ENCODE assay signal across 19 cellular contexts in genomic region chr4:88960576-88960975, GRCh38.
DNase-seq lines count a peak whose midpoint lies in the region; TF ChIP-seq lines count a peak whose summit lies in the region.
"Had no signal": no experiment of that assay in that cellular context is flagged by ENCODE, and none has a peak within 500 bp of the region (broad histone marks: within the 10 kb centered on the region; RNA-seq: fewer than 3 reads in every experiment).

No MANE protein-coding gene starts in this region.

- H3K27ac ChIP-seq in endodermal cell (ENCODE audit: low read depth, low read length): no peak overlapping the region
- H3K27ac ChIP-seq: breast epithelium had no signal

- peak overlapping the region; percentile 54 for H3K27ac Mint-ChIP-seq in activated CD4-positive, alpha-beta T cell treated with anti-CD3 and anti-CD28 coated beads, Interleukin-2, amount 10 ng/mL, durations not matched to agents 7 days and 5 days
- peak overlapping the region; percentile 15 for H3K27ac Mint-ChIP-seq in endodermal cell
- H3K27ac Mint-ChIP-seq: activated naive CD4-positive, alpha-beta T cell treated with anti-CD3 and anti-CD28 coated beads, Interleukin-2, amount 50 U/mL, for 24 hours; CD8-positive, alpha-beta memory T cell; naive B cell; progenitor cell of endocrine pancreas had no signal

- no peaks in the 10 kb centered on the region for H3K27me3 ChIP-seq in endodermal cell (ENCODE audit: control insufficient read depth, insufficient read depth, low read length, poor library complexity, severe bottlenecking)
- no peaks in the 10 kb centered on the region for H3K27me3 ChIP-seq in MG63
- H3K27me3 ChIP-seq: breast epithelium had no signal

- H3K27me3 Mint-ChIP-seq in activated CD4-positive, alpha-beta T cell treated with anti-CD3 and anti-CD28 coated beads, Interleukin-2, amount 10 ng/mL, durations not matched to agents 7 days and 5 days: no peaks in the 10 kb centered on the region
- H3K27me3 Mint-ChIP-seq in endodermal cell (ENCODE audit: insufficient read depth): no peaks in the 10 kb centered on the region
- H3K27me3 Mint-ChIP-seq: activated naive CD4-positive, alpha-beta T cell treated with anti-CD3 and anti-CD28 coated beads, Interleukin-2, amount 50 U/mL, for 24 hours; naive B cell; progenitor cell of endocrine pancreas; T-cell had no signal

- no peak overlapping the region for H3K4me3 Mint-ChIP-seq in activated CD4-positive, alpha-beta T cell treated with anti-CD3 and anti-CD28 coated beads, Interleukin-2, amount 10 ng/mL, durations not matched to agents 7 days and 5 days
- no peak overlapping the region for H3K4me3 Mint-ChIP-seq in endodermal cell
- H3K4me3 Mint-ChIP-seq: activated naive CD4-positive, alpha-beta T cell treated with anti-CD3 and anti-CD28 coated beads, Interleukin-2, amount 50 U/mL, for 24 hours; CD8-positive, alpha-beta memory T cell; naive B cell had no signal

- CTCF ChIA-PET in activated CD4-positive, alpha-beta T cell treated with anti-CD3 and anti-CD28 coated beads, Interleukin-2, amount 10 ng/mL, durations not matched to agents 7 days and 5 days (lab: Charles Lee): no interaction called here

- peaks cover 10% of the 10 kb centered on the region for H3K4me1 Mint-ChIP-seq in activated CD4-positive, alpha-beta T cell treated with anti-CD3 and anti-CD28 coated beads, Interleukin-2, amount 10 ng/mL, durations not matched to agents 7 days and 5 days
- peaks cover 15% of the 10 kb centered on the region for H3K4me1 Mint-ChIP-seq in endodermal cell
- H3K4me1 Mint-ChIP-seq: naive B cell had no signal

- WGBS in endodermal cell (ENCODE audit: insufficient coverage in 1 of 2, insufficient read length in 1 of 2), 2 experiments: no CpG with 5 or more reads among the region's 1 CpG

- DNase-seq in activated CD4-positive, alpha-beta T cell treated with anti-CD3 and anti-CD28 coated beads, Interleukin-2, amount 10 ng/mL, durations not matched to agents 7 days and 5 days: no peak
- no peak for DNase-seq in activated CD4-positive, alpha-beta T cell treated with anti-CD3 and anti-CD28 coated beads for 4 hours
- DNase-seq in NOMO-1 treated with dmso at 0.1 percent for 144 hours (lab: John Stamatoyannopoulos, UW; ENCODE audit: unreplicated experiment): peak; percentile 11
- no peak for DNase-seq in endodermal cell
- peak; percentile 11 for DNase-seq in pons (ENCODE audit: low spot score)
- DNase-seq in OCI-M1 (lab: John Stamatoyannopoulos, UW): no peak
- no peak for DNase-seq in MG63
- no peak for DNase-seq in NCI-H1092 treated with DMSO at 0.1 percent for 48 hours (lab: John Stamatoyannopoulos, UW)
- DNase-seq: CD8-positive, alpha-beta memory T cell; DND-41; effector CD4-positive, alpha-beta T cell; naive B cell; NCI-H1417 treated with DMSO at 0.1 percent for 48 hours; NCI-H2171 treated with DMSO at 0.1 percent for 48 hours; NCI-H748 treated with DMSO at 0.1 percent for 48 hours; T-cell had no signal

- H3K9me3 Mint-ChIP-seq in activated CD4-positive, alpha-beta T cell treated with anti-CD3 and anti-CD28 coated beads, Interleukin-2, amount 10 ng/mL, durations not matched to agents 7 days and 5 days: peaks cover 20% of the 10 kb centered on the region
- peaks cover 19% of the 10 kb centered on the region for H3K9me3 Mint-ChIP-seq in endodermal cell
- H3K9me3 Mint-ChIP-seq: CD8-positive, alpha-beta memory T cell had no signal

- no peak overlapping the region for H3K9ac ChIP-seq in endodermal cell (ENCODE audit: extremely low read depth, low read length, poor library complexity, severe bottlenecking)

- H3K4me1 ChIP-seq in endodermal cell (ENCODE audit: control insufficient read depth, insufficient read depth, low read length): peaks cover 4% of the 10 kb centered on the region
- H3K4me1 ChIP-seq: breast epithelium had no signal

- no peaks in the 10 kb centered on the region for H3K9me3 ChIP-seq in endodermal cell (ENCODE audit: control insufficient read depth, low read length)
- no peaks in the 10 kb centered on the region for H3K9me3 ChIP-seq in MG63
- H3K9me3 ChIP-seq: breast epithelium had no signal

- POLR2A ChIA-PET in activated CD4-positive, alpha-beta T cell treated with anti-CD3 and anti-CD28 coated beads, Interleukin-2, amount 10 ng/mL, durations not matched to agents 7 days and 5 days (lab: Charles Lee): no interaction called here

- peaks cover 16% of the 10 kb centered on the region for H3K36me3 Mint-ChIP-seq in activated CD4-positive, alpha-beta T cell treated with anti-CD3 and anti-CD28 coated beads, Interleukin-2, amount 10 ng/mL, durations not matched to agents 7 days and 5 days (ENCODE audit: low read depth)
- peaks cover 16% of the 10 kb centered on the region for H3K36me3 Mint-ChIP-seq in endodermal cell (ENCODE audit: low read depth)
- H3K36me3 Mint-ChIP-seq: activated naive CD4-positive, alpha-beta T cell treated with anti-CD3 and anti-CD28 coated beads, Interleukin-2, amount 50 U/mL, for 24 hours; CD8-positive, alpha-beta memory T cell; naive B cell; T-cell had no signal

- H3K4me3 ChIP-seq in endodermal cell (ENCODE audit: low read length) (no peak overlapping the region), MG63 (no peak overlapping the region)
- H3K4me3 ChIP-seq: breast epithelium had no signal

- H3K36me3 ChIP-seq in endodermal cell (ENCODE audit: control insufficient read depth, insufficient read depth, low read length): no peaks in the 10 kb centered on the region
- H3K36me3 ChIP-seq in MG63: no peaks in the 10 kb centered on the region
- H3K36me3 ChIP-seq: breast epithelium had no signal

- no peak for TF ChIP-seq CTCF in endodermal cell (conservative IDR thresholded peaks at IDR 0.05)

Comparison
In these comparisons a context has a peak if more than half of its experiments do, and no peak if none do; other contexts are left out.
1. DNase-seq: peak in NOMO-1 treated with dmso at 0.1 percent for 144 hours (single experiment) and pons (single experiment); none in activated CD4-positive, alpha-beta T cell treated with anti-CD3 and anti-CD28 coated beads, Interleukin-2, amount 10 ng/mL, durations not matched to agents 7 days and 5 days (single experiment), activated CD4-positive, alpha-beta T cell treated with anti-CD3 and anti-CD28 coated beads for 4 hours (0 of 2), endodermal cell (single experiment), OCI-M1 (single experiment), MG63 (single experiment) and NCI-H1092 treated with DMSO at 0.1 percent for 48 hours (single experiment).